ENCODE assay signal across 2 cellular contexts in genomic region chr10:28801869-28802268, GRCh38.
TF ChIP-seq lines count a peak whose summit lies in the region.

No MANE protein-coding gene starts in this region.

TF ChIP-seq in liver, 16 proteins besides CTCF, POLR2A, EP300 and RAD21 (continued from another document):
- no peak for TF ChIP-seq REST (IDR thresholded peaks at IDR 0.05)
- no peak for TF ChIP-seq GABPA (IDR thresholded peaks at IDR 0.05 in 1 of 2, conservative IDR thresholded peaks at IDR 0.05 in 1 of 2)
- no peak for TF ChIP-seq MAX (IDR thresholded peaks at IDR 0.05)

TF ChIP-seq in HepG2, 621 proteins besides CTCF, POLR2A, EP300 and RAD21 (continued from another document):
- TF ChIP-seq PLSCR1 (CRISPR knock-in tag; IDR thresholded peaks at IDR 0.05; ENCODE audit: borderline replicate concordance), result no peak
